Comparison of ENCODE assay signal across 26 cellular contexts in genomic region chr9:137789295-137789895, GRCh38.
DNase-seq lines count a peak whose midpoint lies in the region; ATAC-seq, FAIRE-seq and TF ChIP-seq lines count a peak whose summit lies in the region.
"Had no signal": no experiment of that assay in that cellular context is flagged by ENCODE, and none has a peak within 500 bp of the region (broad histone marks: within the 10 kb centered on the region; RNA-seq: fewer than 3 reads in every experiment).

No MANE protein-coding gene starts in this region.

- CTCF ChIA-PET in WTC11 (lab: Charles Lee) = interaction anchor here (1.5 to 1.8 kb wide), 2 partner anchors 117 to 119 kb away, joined by 3 to 5 read pairs; no protein-coding TSS in a partner anchor

- TF ChIP-seq CTCF in WTC11 (IDR thresholded peaks at IDR 0.05) (no peak), liver (IDR thresholded peaks at IDR 0.05; ENCODE audit: low read depth, low read length, missing input control) (no peak), progenitor cell of endocrine pancreas (IDR thresholded peaks at IDR 0.05; ENCODE audit: unreplicated experiment) (no peak), endodermal cell (conservative IDR thresholded peaks at IDR 0.05) (no peak)

- H3K27ac Mint-ChIP-seq in WTC11 (peak overlapping the region; percentile 28), progenitor cell of endocrine pancreas (peak overlapping the region; percentile 77), endodermal cell (no peak overlapping the region)
- H3K27ac Mint-ChIP-seq: activated CD4-positive, alpha-beta memory T cell treated with anti-CD3 and anti-CD28 coated beads, Interleukin-2, amount 10 ng/mL, durations not matched to agents 7 days and 5 days; activated naive CD4-positive, alpha-beta T cell treated with anti-CD3 and anti-CD28 coated beads, Interleukin-2, amount 50 U/mL, for 24 hours; mesothelial cell of epicardium had no signal

- H3K27ac ChIP-seq in liver (ENCODE audit: low read depth in 1 of 2, low read length in 2 of 2) = peak overlapping the region in 1 of 2 donors; percentile 71
- H3K27ac ChIP-seq in endodermal cell (ENCODE audit: low read depth, low read length) = no peak overlapping the region
- H3K27ac ChIP-seq: esophagus squamous epithelium, gastrocnemius medialis, KMS-11, SK-N-MC, tibial artery had no signal

- H3K9ac ChIP-seq in liver (ENCODE audit: low read depth in 1 of 2, low read length in 2 of 2) = peak overlapping the region in 1 of 2 donors; percentile 40
- no peak overlapping the region for H3K9ac ChIP-seq in endodermal cell (ENCODE audit: extremely low read depth, low read length, poor library complexity, severe bottlenecking)
- H3K9ac ChIP-seq: KMS-11 had no signal

- H3K36me3 ChIP-seq in liver (ENCODE audit: control insufficient read depth in 4 of 4, insufficient read depth in 3 of 4, low read depth in 1 of 4, low read length in 3 of 4) (peaks cover 11 to 46% (median 23%) of the 10 kb centered on the region in 4 donors), endodermal cell (ENCODE audit: control insufficient read depth, insufficient read depth, low read length) (peaks cover 55% of the 10 kb centered on the region)

- H3K9me3 ChIP-seq in liver (ENCODE audit: control insufficient read depth in 4 of 4, low read length in 3 of 4) (no peaks in the 10 kb centered on the region), endodermal cell (ENCODE audit: control insufficient read depth, low read length) (no peaks in the 10 kb centered on the region)
- H3K9me3 ChIP-seq: esophagus squamous epithelium, gastrocnemius medialis, spleen, tibial artery had no signal

- WGBS in liver = 53% methylated on average over 20 of the region's 20 CpGs
- 87 to 90% methylated on average over 11 to 20 of the region's 20 CpGs for WGBS in endodermal cell (ENCODE audit: insufficient coverage in 1 of 2, insufficient read length in 1 of 2), 2 experiments

- H3K4me3 ChIP-seq in liver (ENCODE audit: low read depth in 1 of 3, low read length in 3 of 3) (no peak overlapping the region), endodermal cell (ENCODE audit: low read length) (no peak overlapping the region)
- H3K4me3 ChIP-seq: esophagus squamous epithelium, gastrocnemius medialis, GM12878, SK-N-MC, spleen, tibial artery had no signal

- H3K4me1 Mint-ChIP-seq in WTC11 (peaks cover 21% of the 10 kb centered on the region), progenitor cell of endocrine pancreas (ENCODE audit: low read depth) (peaks cover 18% of the 10 kb centered on the region), endodermal cell (peaks cover 7% of the 10 kb centered on the region)
- H3K4me1 Mint-ChIP-seq: activated naive CD4-positive, alpha-beta T cell treated with anti-CD3 and anti-CD28 coated beads, Interleukin-2, amount 50 U/mL, for 24 hours had no signal

- no peak for FAIRE-seq in urothelium cell line (lab: Jason Lieb, UNC)
- FAIRE-seq: GM12878 had no signal

- H3K9me3 Mint-ChIP-seq in WTC11 (peaks cover 6% of the 10 kb centered on the region), progenitor cell of endocrine pancreas (ENCODE audit: low read depth) (no peaks in the 10 kb centered on the region), endodermal cell (no peaks in the 10 kb centered on the region)
- H3K9me3 Mint-ChIP-seq: activated CD4-positive, alpha-beta memory T cell treated with anti-CD3 and anti-CD28 coated beads, Interleukin-2, amount 10 ng/mL, durations not matched to agents 7 days and 5 days; activated naive CD4-positive, alpha-beta T cell treated with anti-CD3 and anti-CD28 coated beads, Interleukin-2, amount 50 U/mL, for 24 hours; CD8-positive, alpha-beta memory T cell; mesothelial cell of epicardium had no signal

- H3K27me3 Mint-ChIP-seq in WTC11 (ENCODE audit: low read depth) (no peaks in the 10 kb centered on the region), progenitor cell of endocrine pancreas (no peaks in the 10 kb centered on the region), endodermal cell (ENCODE audit: insufficient read depth) (no peaks in the 10 kb centered on the region)
- H3K27me3 Mint-ChIP-seq: activated CD4-positive, alpha-beta memory T cell treated with anti-CD3 and anti-CD28 coated beads, Interleukin-2, amount 10 ng/mL, durations not matched to agents 7 days and 5 days; activated naive CD4-positive, alpha-beta T cell treated with anti-CD3 and anti-CD28 coated beads, Interleukin-2, amount 50 U/mL, for 24 hours; CD8-positive, alpha-beta memory T cell had no signal

- no peak overlapping the region for H3K4me3 Mint-ChIP-seq in WTC11
- no peak overlapping the region for H3K4me3 Mint-ChIP-seq in progenitor cell of endocrine pancreas (ENCODE audit: low read depth)
- no peak overlapping the region for H3K4me3 Mint-ChIP-seq in endodermal cell
- H3K4me3 Mint-ChIP-seq: activated CD4-positive, alpha-beta memory T cell treated with anti-CD3 and anti-CD28 coated beads, Interleukin-2, amount 10 ng/mL, durations not matched to agents 7 days and 5 days; activated naive CD4-positive, alpha-beta T cell treated with anti-CD3 and anti-CD28 coated beads, Interleukin-2, amount 50 U/mL, for 24 hours; CD8-positive, alpha-beta memory T cell; mesothelial cell of epicardium had no signal

- H3K27me3 ChIP-seq in liver (ENCODE audit: control insufficient read depth in 4 of 4, insufficient read depth in 4 of 4, low read length in 3 of 4) (no peaks in the 10 kb centered on the region), endodermal cell (ENCODE audit: control insufficient read depth, insufficient read depth, low read length, poor library complexity, severe bottlenecking) (no peaks in the 10 kb centered on the region)
- H3K27me3 ChIP-seq: esophagus squamous epithelium, gastrocnemius medialis, spleen, tibial artery had no signal

- TF ChIP-seq RAD21 in liver (IDR thresholded peaks at IDR 0.05) = no peak

- no peak for ATAC-seq in WTC11
- ATAC-seq in HG02973 (IDR thresholded peaks at IDR 0.05; ENCODE audit: unreplicated experiment) = no peak
- ATAC-seq: gastrocnemius medialis; GM12878; stimulated activated naive CD8-positive, alpha-beta T cell treated with anti-CD3 and anti-CD28 coated beads, Interleukin-15, Interleukin-2, amounts not matched to agents 100 U/mL and 50 U/mL, for 24 hours had no signal

- H3K36me3 Mint-ChIP-seq in WTC11 (peaks cover 52% of the 10 kb centered on the region), progenitor cell of endocrine pancreas (ENCODE audit: insufficient read depth) (peaks cover 29% of the 10 kb centered on the region), endodermal cell (ENCODE audit: low read depth) (peaks cover 67% of the 10 kb centered on the region)

- POLR2A ChIA-PET in WTC11 (lab: Charles Lee) = no interaction called here

- DNase-seq in HuH-7 (ENCODE audit: low spot score) (peak; percentile 48), WTC11 (ENCODE audit: low spot score) (no peak), progenitor cell of endocrine pancreas (ENCODE audit: low spot score, unreplicated experiment) (no peak), urothelium cell line (ENCODE audit: low spot score) (no peak), endodermal cell (no peak), LoVo (ENCODE audit: low spot score) (no peak)
- DNase-seq: activated CD4-positive, alpha-beta memory T cell treated with anti-CD3 and anti-CD28 coated beads, Interleukin-2, amount 10 ng/mL, durations not matched to agents 7 days and 5 days; aorta; CD8-positive, alpha-beta memory T cell; effector CD8-positive, alpha-beta T cell; esophagus squamous epithelium; gastrocnemius medialis; HCEC 1CT; NCI-H1694 treated with DMSO at 0.1 percent for 48 hours; NCI-H526 treated with DMSO at 0.1 percent for 48 hours; spleen; stimulated activated CD4-positive, alpha-beta T cell treated with anti-CD3 and anti-CD28 coated beads, Interleukin-4, amount 100 ng/mL, for 1 hour; stimulated activated naive CD8-positive, alpha-beta T cell treated with anti-CD3 and anti-CD28 coated beads, Interleukin-15, Interleukin-2, amounts not matched to agents 100 U/mL and 50 U/mL, for 24 hours; tibial artery had no signal

- H3K4me1 ChIP-seq in liver (ENCODE audit: control insufficient read depth in 4 of 4, insufficient read depth in 4 of 4, low read length in 3 of 4) (peaks cover 0 to 3% (median 1%) of the 10 kb centered on the region in 4 donors), endodermal cell (ENCODE audit: control insufficient read depth, insufficient read depth, low read length) (no peaks in the 10 kb centered on the region)
- H3K4me1 ChIP-seq: esophagus squamous epithelium, gastrocnemius medialis, tibial artery had no signal

TF ChIP-seq in WTC11, 78 proteins besides CTCF, POLR2A, EP300 and RAD21 (continues in another document):
- peak; percentile 30; the same call in 1 of the 2 replicates for TF ChIP-seq GABPB1 (CRISPR knock-in tag; IDR thresholded peaks at IDR 0.05)
- no peak for TF ChIP-seq ZNF423 (CRISPR knock-in tag; IDR thresholded peaks at IDR 0.05)

TF ChIP-seq in liver, 16 proteins besides CTCF, POLR2A, EP300 and RAD21 (continues in another document):
- TF ChIP-seq GABPA (IDR thresholded peaks at IDR 0.05 in 1 of 2, conservative IDR thresholded peaks at IDR 0.05 in 1 of 2) = peak in 1 of 2 donors; percentile 25
- peak; percentile 7 for TF ChIP-seq YY1 (IDR thresholded peaks at IDR 0.05)
- peak; percentile 73 for TF ChIP-seq SP1 (IDR thresholded peaks at IDR 0.05)
- TF ChIP-seq MAX (IDR thresholded peaks at IDR 0.05) = no peak
- peak; percentile 90 for TF ChIP-seq NR2F2 (IDR thresholded peaks at IDR 0.05)
- peak; percentile 95 to 98 for TF ChIP-seq HNF4A (conservative IDR thresholded peaks at IDR 0.05)
- TF ChIP-seq FOXA2 (IDR thresholded peaks at IDR 0.05) = no peak
- no peak for TF ChIP-seq ATF3 (IDR thresholded peaks at IDR 0.05)
- TF ChIP-seq FOXA1 (IDR thresholded peaks at IDR 0.05) = no peak
- peak; percentile 87 for TF ChIP-seq HNF4G (IDR thresholded peaks at IDR 0.05)
- TF ChIP-seq JUND (IDR thresholded peaks at IDR 0.05) = peak; percentile 19 to 31
- no peak for TF ChIP-seq TAF1 (conservative IDR thresholded peaks at IDR 0.05)
- TF ChIP-seq EGR1 (IDR thresholded peaks at IDR 0.05; ENCODE audit: low read depth in 2 of 2) = no peak
- TF ChIP-seq RXRA (IDR thresholded peaks at IDR 0.05) = peak; percentile 84 to 90
